In genomic region chr19:2428027-2428690, GRCh38 we compare ENCODE assay signal across 8 cellular contexts. TPM values are rescaled to one million over a fixed set of nuclear protein-coding genes. Genes with fewer than 3 reads are reported as not detected.
DNase-seq lines count a peak whose midpoint lies in the region; ATAC-seq, FAIRE-seq and TF ChIP-seq lines count a peak whose summit lies in the region.

No MANE protein-coding gene starts in this region.

- TF ChIP-seq CTCF in RWPE1 (conservative IDR thresholded peaks at IDR 0.05; ENCODE audit: low read depth) (no peak), endothelial cell of umbilical vein (IDR thresholded peaks at IDR 0.05; ENCODE audit: extremely low read depth in 1 of 2, insufficient read depth in 1 of 2, low read depth in 1 of 2, low read length in 2 of 2) (no peak)

- H3K4me3 ChIP-seq in endothelial cell of umbilical vein (replicated peaks in 1 of 3; ENCODE audit: insufficient read depth in 1 of 3, low read depth in 1 of 3, low read length in 3 of 3) = peak overlapping the region in 2 of 3 experiments; percentile 63
- peak overlapping the region; percentile 83 to 96 for H3K4me3 ChIP-seq in muscle layer of duodenum (ENCODE audit: low read depth in 1 of 2, low read length in 2 of 2)

- H3K27me3 ChIP-seq in endothelial cell of umbilical vein (ENCODE audit: control insufficient read depth in 2 of 2, insufficient read depth in 2 of 2, low read length in 2 of 2) = no peaks in the 10 kb centered on the region
- no peaks in the 10 kb centered on the region for H3K27me3 ChIP-seq in muscle layer of duodenum (ENCODE audit: low read depth, low read length)

- CTCF ChIA-PET in RWPE1 (lab: Yijun Ruan, JAX) (interaction anchor here (0.7 to 0.9 kb wide), 3 partner anchors 182 to 243 kb away, joined by 3 to 4 read pairs (median 3); no protein-coding TSS in a partner anchor), endothelial cell of umbilical vein (lab: Charles Lee) (interaction anchor here (1.0 to 4.4 kb wide), 7 partner anchors 16 to 220 kb away, joined by 3 to 33 read pairs (median 5); no protein-coding TSS in a partner anchor)

- intact Hi-C loops in endothelial cell of umbilical vein (cut with micrococcal nuclease) = no loop called here

- H3K4me2 ChIP-seq in endothelial cell of umbilical vein (ENCODE audit: insufficient read depth, low read length) = peak overlapping the region; percentile 54

- DNase-seq in NCI-H2107 treated with DMSO at 0.1 percent for 48 hours (lab: John Stamatoyannopoulos, UW; ENCODE audit: unreplicated experiment) (peak; percentile 26), NCI-H2107 (lab: John Stamatoyannopoulos, UW) (no peak), RWPE1 (ENCODE audit: low spot score) (no peak), endothelial cell of umbilical vein (ENCODE audit: low read depth, low spot score) (no peak), NCI-H226 (no peak)
- DNase-seq in stimulated activated CD4-positive, alpha-beta T cell treated with anti-CD3 and anti-CD28 coated beads, Interleukin-4, amount 100 ng/mL, for 4 hours = no peak

- H3K9me1 ChIP-seq in endothelial cell of umbilical vein (replicated peaks; ENCODE audit: control insufficient read depth, extremely low read depth, insufficient read depth, low read length) = no peaks in the 10 kb centered on the region

- POLR2A ChIA-PET in RWPE1 (lab: Yijun Ruan, JAX; ENCODE audit: low non-redundant PET) (interaction anchor here (1.0 kb wide), 1 partner anchor 100 kb away, joined by 3 read pairs; the partner anchor contains the start of gene LSM7), endothelial cell of umbilical vein (lab: Charles Lee) (interaction anchor here (0.7 to 2.0 kb wide), 2 partner anchors 28 to 48 kb away, joined by 3 to 16 read pairs; partner anchors contain the start of genes GADD45B and LMNB2)

- peak overlapping the region; percentile 25 for H2AFZ ChIP-seq in endothelial cell of umbilical vein (ENCODE audit: low read depth, low read length)

- H3K27ac ChIP-seq in RWPE1 (peak overlapping the region; percentile 95), endothelial cell of umbilical vein (ENCODE audit: insufficient read depth, low read depth, low read length) (peak overlapping the region; percentile 84), muscle layer of duodenum (ENCODE audit: low read length) (peak overlapping the region; percentile 90)

- TSS peak; percentile 49 for BruUV-seq in endothelial cell of umbilical vein (replicated peaks; lab: Mats Ljungman, UMichigan)

- peak overlapping the region; percentile 74 for H3K9ac ChIP-seq in endothelial cell of umbilical vein (replicated peaks; ENCODE audit: extremely low read depth, insufficient read depth, low read length)

- peaks cover 31% of the 10 kb centered on the region for H3K79me2 ChIP-seq in endothelial cell of umbilical vein (ENCODE audit: control insufficient read depth, insufficient read depth, low read length)

- H3K36me3 ChIP-seq in endothelial cell of umbilical vein (ENCODE audit: control insufficient read depth in 2 of 2, extremely low read depth in 1 of 2, insufficient read depth in 2 of 2, low read length in 2 of 2) = peaks cover 0 to 18% of the 10 kb centered on the region in 2 experiments
- peaks cover 3 to 22% of the 10 kb centered on the region in 2 donors for H3K36me3 ChIP-seq in muscle layer of duodenum (ENCODE audit: control insufficient read depth in 1 of 2, insufficient read depth in 2 of 2, low read length in 2 of 2)

- H3K4me1 ChIP-seq in endothelial cell of umbilical vein (ENCODE audit: control insufficient read depth, extremely low read depth, insufficient read depth, low read length) = peaks cover 26% of the 10 kb centered on the region
- H3K4me1 ChIP-seq in muscle layer of duodenum (ENCODE audit: control insufficient read depth in 1 of 2, insufficient read depth in 2 of 2, low read length in 2 of 2) = peaks cover 4 to 40% of the 10 kb centered on the region in 2 donors

- FAIRE-seq in endothelial cell of umbilical vein (lab: Jason Lieb, UNC) = no peak

- H3K9me3 ChIP-seq in endothelial cell of umbilical vein (replicated peaks; ENCODE audit: control insufficient read depth, insufficient read depth, low read length) = no peaks in the 10 kb centered on the region
- no peaks in the 10 kb centered on the region for H3K9me3 ChIP-seq in muscle layer of duodenum (ENCODE audit: control insufficient read depth in 1 of 2, low read length in 2 of 2)

- TF ChIP-seq POLR2A in endothelial cell of umbilical vein (IDR thresholded peaks at IDR 0.05; ENCODE audit: low read depth, low read length) = peak; percentile 25

- dilution Hi-C loops in endothelial cell of umbilical vein (cut with MboI; ENCODE audit: extremely low pct_ligation_motif_present, low sequenced_read_pairs) = no loop called here

- H4K20me1 ChIP-seq in endothelial cell of umbilical vein (replicated peaks; ENCODE audit: control insufficient read depth, extremely low read depth, insufficient read depth, low read length) = no peaks in the 10 kb centered on the region

- ATAC-seq in HG02840 (IDR thresholded peaks at IDR 0.05; ENCODE audit: low FRiP score, unreplicated experiment) = no peak

TF ChIP-seq in endothelial cell of umbilical vein, 7 proteins besides CTCF, POLR2A, EP300 and RAD21:
- peak; percentile 30 for TF ChIP-seq POLR2AphosphoS5 (IDR thresholded peaks at IDR 0.05; ENCODE audit: insufficient read depth, low read depth, low read length)
- TF ChIP-seq GATA2 (IDR thresholded peaks at IDR 0.05; ENCODE audit: insufficient read depth, insufficient read length, low read depth, low read length) = no peak

RNA-seq across cellular contexts. Expression of gene TIMM13, which starts 0.8 kb away (rescaled TPM):
- total RNA-seq in endothelial cell of umbilical vein = 148 and 160 TPM in 2 replicates
- polyA plus RNA-seq in endothelial cell of umbilical vein = 154 and 217 TPM in 2 replicates
- 66.4 and 92.1 TPM in 2 replicates for polyA plus RNA-seq in endothelial cell of umbilical vein (2011; cell fraction: cytosol; rRNA removed)
- 25.2 and 31.1 TPM in 2 replicates for polyA plus RNA-seq in endothelial cell of umbilical vein (2011; cell fraction: nucleus; rRNA removed)
- polyA plus RNA-seq in endothelial cell of umbilical vein (2012) = 78.7 and 130 TPM in 2 replicates
- 17.0 and 23.7 TPM in 2 replicates for polyA minus RNA-seq in endothelial cell of umbilical vein
- 63.0 TPM for polyA minus RNA-seq in endothelial cell of umbilical vein (2011; cell fraction: cytosol; rRNA and poly(A)+ RNA removed)
- polyA minus RNA-seq in endothelial cell of umbilical vein (2011; cell fraction: nucleus; rRNA and poly(A)+ RNA removed) = 9.9 and 17.0 TPM in 2 replicates

RNA-seq across cellular contexts. Expression of gene LMNB2, which starts 28.6 kb away (rescaled TPM):
- 147 and 153 TPM in 2 replicates for total RNA-seq in endothelial cell of umbilical vein
- polyA plus RNA-seq in endothelial cell of umbilical vein = 176 and 203 TPM in 2 replicates
- polyA plus RNA-seq in endothelial cell of umbilical vein (2011; cell fraction: cytosol; rRNA removed) = 120 and 155 TPM in 2 replicates
- 93.4 and 108 TPM in 2 replicates for polyA plus RNA-seq in endothelial cell of umbilical vein (2011; cell fraction: nucleus; rRNA removed)
- 104 and 106 TPM in 2 replicates for polyA plus RNA-seq in endothelial cell of umbilical vein (2012)
- polyA minus RNA-seq in endothelial cell of umbilical vein = 116 and 121 TPM in 2 replicates
- polyA minus RNA-seq in endothelial cell of umbilical vein (2011; cell fraction: cytosol; rRNA and poly(A)+ RNA removed) = 46.2 TPM
- polyA minus RNA-seq in endothelial cell of umbilical vein (2011; cell fraction: nucleus; rRNA and poly(A)+ RNA removed) = 22.7 and 25.8 TPM in 2 replicates

RNA-seq across cellular contexts. Expression of gene GADD45B, which starts 47.8 kb away (rescaled TPM):
- total RNA-seq in endothelial cell of umbilical vein = 61.3 and 75.9 TPM in 2 replicates
- polyA plus RNA-seq in endothelial cell of umbilical vein = 249 and 267 TPM in 2 replicates
- polyA plus RNA-seq in endothelial cell of umbilical vein (2011; cell fraction: cytosol; rRNA removed) = 162 and 222 TPM in 2 replicates
- polyA plus RNA-seq in endothelial cell of umbilical vein (2011; cell fraction: nucleus; rRNA removed) = 291 and 446 TPM in 2 replicates
- polyA plus RNA-seq in endothelial cell of umbilical vein (2012) = 38.1 and 69.3 TPM in 2 replicates
- polyA minus RNA-seq in endothelial cell of umbilical vein = 101 and 128 TPM in 2 replicates
- polyA minus RNA-seq in endothelial cell of umbilical vein (2011; cell fraction: cytosol; rRNA and poly(A)+ RNA removed) = 61.3 TPM
- 110 and 238 TPM in 2 replicates for polyA minus RNA-seq in endothelial cell of umbilical vein (2011; cell fraction: nucleus; rRNA and poly(A)+ RNA removed)
